9 cellular contexts compared by ENCODE assay signal in the genomic region with DNA sequence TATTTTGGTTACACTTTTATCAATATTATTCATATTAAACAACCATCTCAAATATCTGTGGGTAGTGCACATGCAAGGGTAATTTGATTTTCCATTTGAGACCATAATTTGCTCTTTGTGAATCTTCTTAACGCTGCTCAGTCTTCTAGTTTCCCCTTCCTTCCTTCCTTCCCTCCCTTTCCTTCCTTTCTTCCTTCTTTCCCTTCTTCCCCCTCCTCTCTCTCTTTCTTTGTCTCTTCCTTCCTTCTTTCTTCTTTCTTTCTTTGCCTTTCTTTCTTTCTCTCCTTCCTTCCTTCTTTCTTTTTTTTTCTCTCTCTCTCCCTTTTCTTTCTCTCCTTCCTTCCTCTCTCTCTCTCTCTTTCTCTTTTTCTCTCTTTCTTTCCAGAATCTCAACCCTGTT. TPM values are rescaled to one million over a fixed set of nuclear protein-coding genes. Genes with fewer than 3 reads are reported as not detected.
"Had no signal": no experiment of that assay in that cellular context is flagged by ENCODE, and none has a peak within 500 bp of the region (broad histone marks: within the 10 kb centered on the region; RNA-seq: fewer than 3 reads in every experiment).

No MANE protein-coding gene starts in this region.

- FAIRE-seq: H1, H54, HTR-8/SVneo had no signal

- H2AFZ ChIP-seq: GM23248 had no signal

- H3K27ac Mint-ChIP-seq: H9 had no signal

- DNase-seq: GM23248, H9, HCEC 1CT, IMR-90, KBM-7 had no signal

- H3K27ac ChIP-seq: GM23248 had no signal

- H3K4me3 Mint-ChIP-seq: H9 had no signal

- H3K4me3 ChIP-seq: GM23248 had no signal

- H3K9ac ChIP-seq: GM23248 had no signal

RNA-seq across cellular contexts. Expression of gene MFRP, which starts 16.3 kb away (rescaled TPM):
- total RNA-seq: GM23248, H1, H9, HT-29, IMR-90 had no signal
- polyA plus RNA-seq: GM23248, IMR-90 had no signal

RNA-seq across cellular contexts. Expression of gene USP2, which starts 51.3 kb away (rescaled TPM):
- total RNA-seq: GM23248 had no signal
